8 cellular contexts compared by ENCODE assay signal in the genomic region with DNA sequence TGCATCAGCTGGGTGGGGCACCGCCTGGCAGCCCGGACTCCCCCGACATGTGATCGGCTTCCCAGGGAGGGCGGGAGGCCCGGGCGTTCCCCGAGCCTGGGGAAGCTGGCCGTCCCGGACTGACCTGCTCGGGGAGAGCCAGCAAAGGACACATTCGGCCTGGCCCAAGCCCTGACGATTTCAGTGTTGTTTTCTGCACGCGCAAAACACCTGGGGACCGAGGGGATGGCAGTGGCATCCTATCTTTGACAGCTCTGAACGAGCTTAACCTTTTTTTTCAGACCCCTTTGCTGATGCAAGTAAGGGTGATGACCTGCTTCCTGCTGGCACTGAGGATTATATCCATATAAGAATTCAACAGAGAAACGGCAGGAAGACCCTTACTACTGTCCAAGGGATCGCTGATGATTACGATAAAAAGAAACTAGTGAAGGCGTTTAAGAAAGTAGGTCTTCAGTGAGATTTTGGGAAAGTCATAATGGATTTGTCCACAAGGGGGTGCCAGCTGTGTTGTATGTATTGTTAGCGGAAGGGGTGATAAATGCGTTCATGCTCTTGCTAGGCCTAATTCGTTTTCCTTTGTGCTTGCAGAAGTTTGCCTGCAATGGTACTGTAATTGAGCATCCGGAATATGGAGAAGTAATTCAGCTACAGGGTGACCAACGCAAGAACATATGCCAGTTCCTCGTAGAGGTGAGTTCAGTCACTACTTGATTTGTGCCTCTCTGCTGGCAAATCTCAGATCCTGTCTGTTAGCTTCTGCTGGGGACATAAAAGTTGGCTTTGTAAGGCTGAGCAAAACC. TPM values are rescaled to one million over a fixed set of nuclear protein-coding genes. Genes with fewer than 3 reads are reported as not detected.
DNase-seq lines count a peak whose midpoint lies in the region; ATAC-seq and TF ChIP-seq lines count a peak whose summit lies in the region.

No MANE protein-coding gene starts in this region.

- CTCF ChIA-PET in CD8-positive, alpha-beta T cell (lab: Charles Lee) = interaction anchor here (0.6 to 4.3 kb wide), 7 partner anchors 10 to 60 kb away, joined by 3 to 52 read pairs (median 12); no protein-coding TSS in a partner anchor
- CTCF ChIA-PET in MCF 10A (lab: Yijun Ruan, JAX) = interaction anchor here (0.5 to 2.0 kb wide), 14 partner anchors 10 to 801 kb away, joined by 3 to 11 read pairs (median 4); no protein-coding TSS in a partner anchor

- H3K4me1 Mint-ChIP-seq in CD8-positive, alpha-beta T cell (ENCODE audit: low read depth) = peaks cover 38% of the 10 kb centered on the region
- peaks cover 6% of the 10 kb centered on the region for H3K4me1 Mint-ChIP-seq in MCF 10A (ENCODE audit: insufficient read depth, unreplicated experiment)

- H3K4me1 ChIP-seq in CD8-positive, alpha-beta T cell (ENCODE audit: insufficient read depth, low read length) = peaks cover 31% of the 10 kb centered on the region

- H3K27ac Mint-ChIP-seq in CD8-positive, alpha-beta T cell = peak overlapping the region; percentile 99
- H3K27ac Mint-ChIP-seq in MCF 10A (ENCODE audit: low read depth, unreplicated experiment) = peak overlapping the region; percentile 100

- POLR2A ChIA-PET in CD8-positive, alpha-beta T cell (lab: Charles Lee) = interaction anchor here (0.6 to 5.7 kb wide), 35 partner anchors 9 to 1621 kb away, joined by 3 to 159 read pairs (median 4); a partner anchor contains a TSS
- POLR2A ChIA-PET in MCF 10A (lab: Yijun Ruan, JAX) = interaction anchor here (0.6 to 5.2 kb wide), 71 partner anchors 9 to 1940 kb away, joined by 3 to 136 read pairs (median 4); a partner anchor contains a TSS

- ATAC-seq in CD8-positive, alpha-beta T cell = no peak
- ATAC-seq in HG02840 (IDR thresholded peaks at IDR 0.05; ENCODE audit: low FRiP score, unreplicated experiment) (no peak), GM18517 (IDR thresholded peaks at IDR 0.05; ENCODE audit: unreplicated experiment) (no peak)

- H3K36me3 ChIP-seq in CD8-positive, alpha-beta T cell (ENCODE audit: insufficient read depth, low read length) = peaks cover 50% of the 10 kb centered on the region

- in situ Hi-C loops in SK-MEL-5 (cut with HindIII; ENCODE audit: low pct_unique_long_range_greater_than_20kb, low sequenced_read_pairs) = no loop called here

- intact Hi-C loops in CD8-positive, alpha-beta T cell (cut with DNase I, micrococcal nuclease) = loop anchor here (1.0 to 2.0 kb wide), 3 partner anchors 123 to 871 kb away; a partner anchor contains a TSS
- intact Hi-C loops in MCF 10A (cut with micrococcal nuclease) = no loop called here

- no peaks in the 10 kb centered on the region for H3K9me3 Mint-ChIP-seq in CD8-positive, alpha-beta T cell
- no peaks in the 10 kb centered on the region for H3K9me3 Mint-ChIP-seq in MCF 10A (ENCODE audit: unreplicated experiment)

- peaks cover 57% of the 10 kb centered on the region for H3K36me3 Mint-ChIP-seq in CD8-positive, alpha-beta T cell
- H3K36me3 Mint-ChIP-seq in MCF 10A (ENCODE audit: insufficient read depth, unreplicated experiment) = peaks cover 64% of the 10 kb centered on the region

- peak overlapping the region; percentile 89 for H3K4me3 ChIP-seq in CD8-positive, alpha-beta T cell (ENCODE audit: low read depth, low read length)
- H3K4me3 ChIP-seq in HL-60 (replicated peaks; ENCODE audit: insufficient read depth, low read length) = peak overlapping the region; percentile 97

- no TSS peak for BruUV-seq in MCF 10A (replicated peaks; lab: Mats Ljungman, UMichigan)

- H3K9me3 ChIP-seq in CD8-positive, alpha-beta T cell (ENCODE audit: low read length) = no peaks in the 10 kb centered on the region

- DNase-seq in CD8-positive, alpha-beta T cell = peak in 6 of 7 experiments; percentile 15 to 59 (median 44)
- DNase-seq in HL-60 (ENCODE audit: low read depth in 1 of 2, low spot score in 1 of 2) (peak in 1 of 2 experiments; percentile 66), SK-MEL-5 (ENCODE audit: low read depth, low spot score) (peak; percentile 80), MCF 10A (ENCODE audit: unreplicated experiment) (peak; percentile 55)
- peak; percentile 81 for DNase-seq in stimulated activated CD4-positive, alpha-beta T cell treated with anti-CD3 and anti-CD28 coated beads, Interleukin-4, amount 100 ng/mL, for 24 hours

- peak; percentile 73 for TF ChIP-seq CTCF in CD8-positive, alpha-beta T cell (IDR thresholded peaks at IDR 0.05)
- TF ChIP-seq CTCF in HL-60 (IDR thresholded peaks at IDR 0.05; ENCODE audit: insufficient read depth, low read length) = peak; percentile 30
- TF ChIP-seq CTCF in MCF 10A (IDR thresholded peaks at IDR 0.05; ENCODE audit: unreplicated experiment) = peak; percentile 69

- no peaks in the 10 kb centered on the region for H3K27me3 Mint-ChIP-seq in CD8-positive, alpha-beta T cell (ENCODE audit: low read depth)
- no peaks in the 10 kb centered on the region for H3K27me3 Mint-ChIP-seq in MCF 10A (ENCODE audit: insufficient read depth, unreplicated experiment)

- peak overlapping the region; percentile 100 for H3K27ac ChIP-seq in CD8-positive, alpha-beta T cell (ENCODE audit: low read depth, low read length)
- H3K27ac ChIP-seq in HL-60 (replicated peaks) = peak overlapping the region; percentile 99
- H3K27ac ChIP-seq in layer of hippocampus (ENCODE audit: low read depth, low read length) = peak overlapping the region; percentile 99

- no peaks in the 10 kb centered on the region for H3K27me3 ChIP-seq in CD8-positive, alpha-beta T cell (ENCODE audit: insufficient read depth, low read length)
- no peaks in the 10 kb centered on the region for H3K27me3 ChIP-seq in HL-60 (ENCODE audit: insufficient read depth, poor library complexity, severe bottlenecking)
- no peaks in the 10 kb centered on the region for H3K27me3 ChIP-seq in layer of hippocampus (ENCODE audit: control insufficient read depth, insufficient read depth, low read length)

- peak overlapping the region; percentile 95 for H3K4me3 Mint-ChIP-seq in CD8-positive, alpha-beta T cell
- peak overlapping the region; percentile 94 for H3K4me3 Mint-ChIP-seq in MCF 10A (ENCODE audit: unreplicated experiment)

RNA-seq across cellular contexts. Expression of a gene that starts 1.0 kb away (rescaled TPM):
- 1,000 to 10,000 TPM; 3,749 to 3,996 TPM for total RNA-seq in CD8-positive, alpha-beta T cell
- 129 and 155 TPM in 2 replicates for total RNA-seq in SK-MEL-5 (2014; rRNA removed; shearing (Covaris generic))
- polyA plus RNA-seq in SK-MEL-5 (2015; cell fraction: cytosol; rRNA removed) = 378 and 406 TPM in 2 replicates
- polyA plus RNA-seq in SK-MEL-5 (2015; cell fraction: nucleus; rRNA removed) = 693 and 817 TPM in 2 replicates
- 1,945 and 2,169 TPM in 2 replicates for total RNA-seq in MCF 10A (2022)

RNA-seq across cellular contexts. Expression of a gene that starts 22.4 kb away (rescaled TPM):
- not detected for total RNA-seq in CD8-positive, alpha-beta T cell
- not detected in 2 replicates for total RNA-seq in SK-MEL-5 (2014; rRNA removed; shearing (Covaris generic))
- polyA plus RNA-seq in SK-MEL-5 (2015; cell fraction: cytosol; rRNA removed) = not detected in 2 replicates
- not detected in 2 replicates for polyA plus RNA-seq in SK-MEL-5 (2015; cell fraction: nucleus; rRNA removed)
- total RNA-seq in MCF 10A (2022) = not detected in 2 replicates

RNA-seq across cellular contexts. Expression of a gene that starts 44.7 kb away (rescaled TPM):
- not detected for total RNA-seq in CD8-positive, alpha-beta T cell
- 0.40 and 0.53 TPM in 2 replicates for total RNA-seq in SK-MEL-5 (2014; rRNA removed; shearing (Covaris generic))
- 0.58 and 0.60 TPM in 2 replicates for polyA plus RNA-seq in SK-MEL-5 (2015; cell fraction: cytosol; rRNA removed)
- polyA plus RNA-seq in SK-MEL-5 (2015; cell fraction: nucleus; rRNA removed) = 7.0 and 12.1 TPM in 2 replicates
- total RNA-seq in MCF 10A (2022) = 0.37 and 0.49 TPM in 2 replicates

Comparison
In these comparisons a context has a peak if more than half of its experiments do, and no peak if none do; other contexts are left out.
1. RNA of a gene that starts 1.0 kb away (total RNA-seq): 3,749 to 3,996 TPM in CD8-positive, alpha-beta T cell and 1,945 to 2,169 TPM in MCF 10A; 129 to 155 TPM in SK-MEL-5; every median in the first group is over 10 times any median in the second.
2. Peak in every context shown above with its lines, with median percentiles within 50 percentile points of each other: H3K27ac ChIP-seq and CTCF ChIP-seq.